In genomic region chr3:185629554-185630181, GRCh38 we compare ENCODE assay signal across 13 cellular contexts. TPM values are rescaled to one million over a fixed set of nuclear protein-coding genes. Genes with fewer than 3 reads are reported as not detected.
A peak's percentile ranks its signal among the peaks of the same experiment; 100 is the strongest.
DNase-seq lines count a peak whose midpoint lies in the region; ATAC-seq and TF ChIP-seq lines count a peak whose summit lies in the region.
"Had no signal": no experiment of that assay in that cellular context is flagged by ENCODE, and none has a peak within 500 bp of the region (broad histone marks: within the 10 kb centered on the region; RNA-seq: fewer than 3 reads in every experiment).

No MANE protein-coding gene starts in this region.

- H3K36me3 Mint-ChIP-seq in CD4-positive, CD25-positive, alpha-beta regulatory T cell, result peaks cover 20% of the 10 kb centered on the region
- peaks cover 50% of the 10 kb centered on the region for H3K36me3 Mint-ChIP-seq in dendritic cell treated with granulocyte-macrophage colony-stimulating factor and Interleukin-4, amounts not matched to agents 40 ng/mL and 50 ng/mL, for 4 days (ENCODE audit: low read depth)
- no peaks in the 10 kb centered on the region for H3K36me3 Mint-ChIP-seq in glutamatergic neuron (ENCODE audit: unreplicated experiment)

- H3K4me3 ChIP-seq in CD4-positive, CD25-positive, alpha-beta regulatory T cell (ENCODE audit: low read depth, low read length), result no peak overlapping the region
- H3K4me3 ChIP-seq in ovary, result no peak overlapping the region
- H3K4me3 ChIP-seq: HAP-1 had no signal

- H3K27ac ChIP-seq in CD4-positive, CD25-positive, alpha-beta regulatory T cell (ENCODE audit: insufficient read depth, low read length, poor library complexity, severe bottlenecking), result no peak overlapping the region
- H3K27ac ChIP-seq in ovary, result peak overlapping the region in 1 of 2 donors; percentile 6

- 60 to 70% (median 63%) methylated on average over 4 of the region's 4 CpGs for WGBS in ovary, 3 donors

- no peak overlapping the region for H3K4me3 Mint-ChIP-seq in CD4-positive, CD25-positive, alpha-beta regulatory T cell
- H3K4me3 Mint-ChIP-seq in dendritic cell treated with granulocyte-macrophage colony-stimulating factor and Interleukin-4, amounts not matched to agents 40 ng/mL and 50 ng/mL, for 4 days, result no peak overlapping the region
- no peak overlapping the region for H3K4me3 Mint-ChIP-seq in glutamatergic neuron (ENCODE audit: unreplicated experiment)
- H3K4me3 Mint-ChIP-seq: activated naive CD8-positive, alpha-beta T cell treated with anti-CD3 and anti-CD28 coated beads, Interleukin-2, amount 10 ng/mL, durations not matched to agents 7 days and 5 days had no signal

- TF ChIP-seq CTCF in omental fat pad (IDR thresholded peaks at IDR 0.05), result no peak
- TF ChIP-seq CTCF in ovary (IDR thresholded peaks at IDR 0.05), result no peak
- TF ChIP-seq CTCF in glutamatergic neuron (IDR thresholded peaks at IDR 0.05; ENCODE audit: partially characterized antibody, unreplicated experiment), result no peak

- no peaks in the 10 kb centered on the region for H3K4me1 ChIP-seq in CD4-positive, CD25-positive, alpha-beta regulatory T cell (ENCODE audit: control insufficient read depth, insufficient read depth, low read length, poor library complexity, severe bottlenecking)
- peaks cover 4% of the 10 kb centered on the region for H3K4me1 ChIP-seq in ovary (ENCODE audit: insufficient read depth)

- TF ChIP-seq POLR2A in ovary (IDR thresholded peaks at IDR 0.05), result no peak

- H3K9me3 ChIP-seq in CD4-positive, CD25-positive, alpha-beta regulatory T cell (ENCODE audit: control insufficient read depth in 2 of 2, low read length in 2 of 2), result no peaks in the 10 kb centered on the region
- no peaks in the 10 kb centered on the region for H3K9me3 ChIP-seq in ovary
- H3K9me3 ChIP-seq: HAP-1 had no signal

- H3K9me3 Mint-ChIP-seq in CD4-positive, CD25-positive, alpha-beta regulatory T cell, result no peaks in the 10 kb centered on the region
- no peaks in the 10 kb centered on the region for H3K9me3 Mint-ChIP-seq in dendritic cell treated with granulocyte-macrophage colony-stimulating factor and Interleukin-4, amounts not matched to agents 40 ng/mL and 50 ng/mL, for 4 days
- H3K9me3 Mint-ChIP-seq in glutamatergic neuron (ENCODE audit: unreplicated experiment), result no peaks in the 10 kb centered on the region
- H3K9me3 Mint-ChIP-seq: activated naive CD8-positive, alpha-beta T cell treated with anti-CD3 and anti-CD28 coated beads, Interleukin-2, amount 10 ng/mL, durations not matched to agents 7 days and 5 days had no signal

- peak overlapping the region in 2 of 3 donors; percentile 32 to 71 for H3K27ac Mint-ChIP-seq in CD4-positive, CD25-positive, alpha-beta regulatory T cell
- H3K27ac Mint-ChIP-seq in dendritic cell treated with granulocyte-macrophage colony-stimulating factor and Interleukin-4, amounts not matched to agents 40 ng/mL and 50 ng/mL, for 4 days, result peak overlapping the region; percentile 24
- H3K27ac Mint-ChIP-seq in glutamatergic neuron (ENCODE audit: unreplicated experiment), result no peak overlapping the region
- H3K27ac Mint-ChIP-seq: activated naive CD8-positive, alpha-beta T cell treated with anti-CD3 and anti-CD28 coated beads, Interleukin-2, amount 10 ng/mL, durations not matched to agents 7 days and 5 days had no signal

- H3K4me1 Mint-ChIP-seq in CD4-positive, CD25-positive, alpha-beta regulatory T cell, result peaks cover 0 to 3% (median under 1%) of the 10 kb centered on the region in 4 donors
- peaks cover 9% of the 10 kb centered on the region for H3K4me1 Mint-ChIP-seq in dendritic cell treated with granulocyte-macrophage colony-stimulating factor and Interleukin-4, amounts not matched to agents 40 ng/mL and 50 ng/mL, for 4 days (ENCODE audit: low read depth)
- peaks cover 2% of the 10 kb centered on the region for H3K4me1 Mint-ChIP-seq in glutamatergic neuron (ENCODE audit: low read depth, unreplicated experiment)

- ATAC-seq in CD4-positive, CD25-positive, alpha-beta regulatory T cell (ENCODE audit: low read depth in 2 of 2), result no peak
- ATAC-seq in omental fat pad (ENCODE audit: low FRiP score), result peak; percentile 29

- no peak for TF ChIP-seq EP300 in ovary (IDR thresholded peaks at IDR 0.05)

- no peaks in the 10 kb centered on the region for H3K27me3 Mint-ChIP-seq in CD4-positive, CD25-positive, alpha-beta regulatory T cell
- no peaks in the 10 kb centered on the region for H3K27me3 Mint-ChIP-seq in dendritic cell treated with granulocyte-macrophage colony-stimulating factor and Interleukin-4, amounts not matched to agents 40 ng/mL and 50 ng/mL, for 4 days
- H3K27me3 Mint-ChIP-seq in glutamatergic neuron (ENCODE audit: unreplicated experiment), result peaks cover 6% of the 10 kb centered on the region
- H3K27me3 Mint-ChIP-seq: activated naive CD8-positive, alpha-beta T cell treated with anti-CD3 and anti-CD28 coated beads, Interleukin-2, amount 10 ng/mL, durations not matched to agents 7 days and 5 days had no signal

- DNase-seq in CD4-positive, CD25-positive, alpha-beta regulatory T cell, result no peak
- peak; percentile 49 for DNase-seq in NCI-H748 (lab: John Stamatoyannopoulos, UW; ENCODE audit: unreplicated experiment)
- DNase-seq in omental fat pad (ENCODE audit: low spot score), result no peak
- no peak for DNase-seq in ovary
- DNase-seq in stimulated activated naive CD4-positive, alpha-beta T cell treated with Interleukin-2 at 50 U/mL for 16 hours (lab: John Stamatoyannopoulos, UW), result no peak
- no peak for DNase-seq in NCI-H1048 (lab: John Stamatoyannopoulos, UW)
- no peak for DNase-seq in glutamatergic neuron
- DNase-seq: activated naive CD8-positive, alpha-beta T cell treated with anti-CD3 and anti-CD28 coated beads, Interleukin-2, amount 10 ng/mL, durations not matched to agents 7 days and 5 days; effector CD8-positive, alpha-beta T cell; NCI-H2029; T-helper 2 cell had no signal

- no peaks in the 10 kb centered on the region for H3K27me3 ChIP-seq in CD4-positive, CD25-positive, alpha-beta regulatory T cell (ENCODE audit: control insufficient read depth, insufficient read depth, low read length)
- H3K27me3 ChIP-seq in ovary, result no peaks in the 10 kb centered on the region

- intact Hi-C loops in dendritic cell treated with granulocyte-macrophage colony-stimulating factor and Interleukin-4, amounts not matched to agents 40 ng/mL and 50 ng/mL, for 4 days (cut with micrococcal nuclease), result no loop called here
- intact Hi-C loops in ovary (cut with DNase I), result no loop called here

- peaks cover 47% of the 10 kb centered on the region for H3K36me3 ChIP-seq in CD4-positive, CD25-positive, alpha-beta regulatory T cell (ENCODE audit: control insufficient read depth, insufficient read depth, low read length)
- H3K36me3 ChIP-seq in ovary, result no peaks in the 10 kb centered on the region

RNA-seq across cellular contexts. Expression of gene SENP2, which starts 43.6 kb away (rescaled TPM):
- total RNA-seq in CD4-positive, CD25-positive, alpha-beta regulatory T cell, result 51.7 TPM
- polyA plus RNA-seq in CD4-positive, CD25-positive, alpha-beta regulatory T cell, result 10 to 100 TPM; 14.3 to 21.4 (median 17.3) TPM
- 10 to 100 TPM; 23.7 to 56.9 (median 30.6) TPM for total RNA-seq in omental fat pad
- 10 to 100 TPM; 17.0 to 51.6 (median 43.5) TPM for total RNA-seq in ovary
- 10 to 100 TPM; 16.0 to 49.3 TPM for polyA plus RNA-seq in ovary
- total RNA-seq in glutamatergic neuron (ENCODE audit: unreplicated experiment), result 54.6 TPM
